Comparison of ENCODE assay signal across 1 cellular context in the genomic region with DNA sequence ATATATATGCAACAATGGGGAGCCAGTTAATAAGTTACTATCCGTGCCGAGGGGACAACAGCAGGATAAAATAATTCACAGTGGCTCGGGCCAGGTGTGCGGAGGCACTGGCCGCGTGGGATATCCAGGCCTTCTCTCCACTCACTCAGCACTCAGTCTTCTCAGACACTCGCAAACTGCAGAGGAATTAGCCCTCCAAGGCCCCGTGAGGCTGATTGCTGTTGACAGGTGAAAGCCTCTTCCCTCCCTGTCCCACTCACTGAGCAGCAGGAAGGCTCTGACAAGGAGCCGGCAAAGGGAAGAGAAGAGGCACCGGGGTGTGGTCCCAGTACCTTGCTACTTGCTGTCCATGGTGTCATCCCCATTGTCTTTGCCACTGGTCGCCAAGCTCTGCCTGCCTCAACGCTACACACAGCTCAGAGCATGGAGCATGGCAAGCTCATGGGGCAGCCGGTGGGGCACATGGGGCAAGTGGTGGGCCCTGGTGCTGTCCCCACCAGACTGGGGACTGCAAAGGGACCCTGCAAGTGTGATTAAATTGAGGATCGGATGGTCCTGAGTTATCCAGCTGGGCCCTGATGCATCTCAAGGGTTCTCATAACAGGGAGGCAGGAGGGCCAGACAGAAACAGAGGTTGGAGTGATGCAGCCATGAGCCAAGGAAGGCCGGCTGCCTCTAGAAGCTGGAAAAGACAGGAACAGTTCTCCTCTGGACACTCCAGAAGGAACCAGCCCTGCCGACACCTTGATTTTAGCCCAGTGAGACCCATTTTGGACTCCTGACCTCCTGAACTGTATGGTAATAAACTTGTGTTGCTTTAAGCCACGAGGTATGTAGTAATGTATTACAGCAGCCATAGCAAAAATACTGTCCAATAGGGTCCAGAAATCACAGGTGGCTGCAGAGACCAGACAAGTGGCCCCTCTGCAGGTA.
TF ChIP-seq lines count a peak whose summit lies in the region.

No MANE protein-coding gene starts in this region.

TF ChIP-seq in HepG2, 621 proteins besides CTCF, POLR2A, EP300 and RAD21 (continued from another document and continues in another):
- no peak for TF ChIP-seq ZNF441 (CRISPR knock-in tag; IDR thresholded peaks at IDR 0.05; ENCODE audit: borderline replicate concordance)
- no peak for TF ChIP-seq DNMT3B (CRISPR knock-in tag; conservative IDR thresholded peaks at IDR 0.05)
- no peak for TF ChIP-seq NONO (IDR thresholded peaks at IDR 0.05)
- no peak for TF ChIP-seq NONO (CRISPR knock-in tag; conservative IDR thresholded peaks at IDR 0.05)
- TF ChIP-seq JARID2 (CRISPR knock-in tag; IDR thresholded peaks at IDR 0.05; ENCODE audit: insufficient replicate concordance): no peak
- TF ChIP-seq CHD2 (IDR thresholded peaks at IDR 0.05; ENCODE audit: low read depth, low read length): no peak
- TF ChIP-seq PAX8 (CRISPR knock-in tag; IDR thresholded peaks at IDR 0.05; ENCODE audit: borderline replicate concordance): no peak
- TF ChIP-seq RBAK (CRISPR knock-in tag; IDR thresholded peaks at IDR 0.05): no peak
- TF ChIP-seq KDM4B (CRISPR knock-in tag; IDR thresholded peaks at IDR 0.05): no peak
- TF ChIP-seq ZNF232 (CRISPR knock-in tag; IDR thresholded peaks at IDR 0.05; ENCODE audit: borderline replicate concordance): no peak
- no peak for TF ChIP-seq ZNF788 (CRISPR knock-in tag; IDR thresholded peaks at IDR 0.05; ENCODE audit: borderline replicate concordance)
- TF ChIP-seq ZNF331 (CRISPR knock-in tag; IDR thresholded peaks at IDR 0.05): no peak
- TF ChIP-seq, protein P1, sequence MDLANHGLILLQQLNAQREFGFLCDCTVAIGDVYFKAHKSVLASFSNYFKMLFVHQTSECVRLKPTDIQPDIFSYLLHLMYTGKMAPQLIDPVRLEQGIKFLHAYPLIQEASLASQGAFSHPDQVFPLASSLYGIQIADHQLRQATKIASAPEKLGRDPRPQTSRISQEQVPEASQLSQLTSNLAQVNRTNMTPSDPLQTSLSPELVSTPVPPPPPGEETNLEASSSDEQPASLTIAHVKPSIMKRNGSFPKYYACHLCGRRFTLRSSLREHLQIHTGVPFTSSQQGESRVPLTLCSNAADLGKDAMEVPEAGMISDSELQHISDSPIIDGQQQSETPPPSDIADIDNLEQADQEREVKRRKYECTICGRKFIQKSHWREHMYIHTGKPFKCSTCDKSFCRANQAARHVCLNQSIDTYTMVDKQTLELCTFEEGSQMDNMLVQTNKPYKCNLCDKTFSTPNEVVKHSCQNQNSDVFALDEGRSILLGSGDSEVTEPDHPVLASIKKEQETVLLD (CRISPR knock-in tag; IDR thresholded peaks at IDR 0.05; ENCODE audit: low read depth): no peak
- TF ChIP-seq, protein P2, sequence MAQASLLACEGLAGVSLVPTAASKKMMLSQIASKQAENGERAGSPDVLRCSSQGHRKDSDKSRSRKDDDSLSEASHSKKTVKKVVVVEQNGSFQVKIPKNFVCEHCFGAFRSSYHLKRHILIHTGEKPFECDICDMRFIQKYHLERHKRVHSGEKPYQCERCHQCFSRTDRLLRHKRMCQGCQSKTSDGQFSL (CRISPR knock-in tag; IDR thresholded peaks at IDR 0.05): no peak
- TF ChIP-seq, protein P3, sequence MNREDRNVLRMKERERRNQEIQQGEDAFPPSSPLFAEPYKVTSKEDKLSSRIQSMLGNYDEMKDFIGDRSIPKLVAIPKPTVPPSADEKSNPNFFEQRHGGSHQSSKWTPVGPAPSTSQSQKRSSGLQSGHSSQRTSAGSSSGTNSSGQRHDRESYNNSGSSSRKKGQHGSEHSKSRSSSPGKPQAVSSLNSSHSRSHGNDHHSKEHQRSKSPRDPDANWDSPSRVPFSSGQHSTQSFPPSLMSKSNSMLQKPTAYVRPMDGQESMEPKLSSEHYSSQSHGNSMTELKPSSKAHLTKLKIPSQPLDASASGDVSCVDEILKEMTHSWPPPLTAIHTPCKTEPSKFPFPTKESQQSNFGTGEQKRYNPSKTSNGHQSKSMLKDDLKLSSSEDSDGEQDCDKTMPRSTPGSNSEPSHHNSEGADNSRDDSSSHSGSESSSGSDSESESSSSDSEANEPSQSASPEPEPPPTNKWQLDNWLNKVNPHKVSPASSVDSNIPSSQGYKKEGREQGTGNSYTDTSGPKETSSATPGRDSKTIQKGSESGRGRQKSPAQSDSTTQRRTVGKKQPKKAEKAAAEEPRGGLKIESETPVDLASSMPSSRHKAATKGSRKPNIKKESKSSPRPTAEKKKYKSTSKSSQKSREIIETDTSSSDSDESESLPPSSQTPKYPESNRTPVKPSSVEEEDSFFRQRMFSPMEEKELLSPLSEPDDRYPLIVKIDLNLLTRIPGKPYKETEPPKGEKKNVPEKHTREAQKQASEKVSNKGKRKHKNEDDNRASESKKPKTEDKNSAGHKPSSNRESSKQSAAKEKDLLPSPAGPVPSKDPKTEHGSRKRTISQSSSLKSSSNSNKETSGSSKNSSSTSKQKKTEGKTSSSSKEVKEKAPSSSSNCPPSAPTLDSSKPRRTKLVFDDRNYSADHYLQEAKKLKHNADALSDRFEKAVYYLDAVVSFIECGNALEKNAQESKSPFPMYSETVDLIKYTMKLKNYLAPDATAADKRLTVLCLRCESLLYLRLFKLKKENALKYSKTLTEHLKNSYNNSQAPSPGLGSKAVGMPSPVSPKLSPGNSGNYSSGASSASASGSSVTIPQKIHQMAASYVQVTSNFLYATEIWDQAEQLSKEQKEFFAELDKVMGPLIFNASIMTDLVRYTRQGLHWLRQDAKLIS (CRISPR knock-in tag; IDR thresholded peaks at IDR 0.05): no peak
- no peak for TF ChIP-seq KDM1A (CRISPR knock-in tag; IDR thresholded peaks at IDR 0.05)
- TF ChIP-seq ZNF501 (CRISPR knock-in tag; IDR thresholded peaks at IDR 0.05): no peak
- TF ChIP-seq FOXP1 (IDR thresholded peaks at IDR 0.05): no peak
- no peak for TF ChIP-seq FOXP1 (CRISPR knock-in tag; IDR thresholded peaks at IDR 0.05)
- TF ChIP-seq, protein P4, sequence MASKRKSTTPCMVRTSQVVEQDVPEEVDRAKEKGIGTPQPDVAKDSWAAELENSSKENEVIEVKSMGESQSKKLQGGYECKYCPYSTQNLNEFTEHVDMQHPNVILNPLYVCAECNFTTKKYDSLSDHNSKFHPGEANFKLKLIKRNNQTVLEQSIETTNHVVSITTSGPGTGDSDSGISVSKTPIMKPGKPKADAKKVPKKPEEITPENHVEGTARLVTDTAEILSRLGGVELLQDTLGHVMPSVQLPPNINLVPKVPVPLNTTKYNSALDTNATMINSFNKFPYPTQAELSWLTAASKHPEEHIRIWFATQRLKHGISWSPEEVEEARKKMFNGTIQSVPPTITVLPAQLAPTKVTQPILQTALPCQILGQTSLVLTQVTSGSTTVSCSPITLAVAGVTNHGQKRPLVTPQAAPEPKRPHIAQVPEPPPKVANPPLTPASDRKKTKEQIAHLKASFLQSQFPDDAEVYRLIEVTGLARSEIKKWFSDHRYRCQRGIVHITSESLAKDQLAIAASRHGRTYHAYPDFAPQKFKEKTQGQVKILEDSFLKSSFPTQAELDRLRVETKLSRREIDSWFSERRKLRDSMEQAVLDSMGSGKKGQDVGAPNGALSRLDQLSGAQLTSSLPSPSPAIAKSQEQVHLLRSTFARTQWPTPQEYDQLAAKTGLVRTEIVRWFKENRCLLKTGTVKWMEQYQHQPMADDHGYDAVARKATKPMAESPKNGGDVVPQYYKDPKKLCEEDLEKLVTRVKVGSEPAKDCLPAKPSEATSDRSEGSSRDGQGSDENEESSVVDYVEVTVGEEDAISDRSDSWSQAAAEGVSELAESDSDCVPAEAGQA (IDR thresholded peaks at IDR 0.05; ENCODE audit: low read depth): no peak
- TF ChIP-seq, protein P4 (CRISPR knock-in tag; IDR thresholded peaks at IDR 0.05; ENCODE audit: borderline replicate concordance): no peak
- no peak for TF ChIP-seq FOXO1 (CRISPR knock-in tag; IDR thresholded peaks at IDR 0.05)
- no peak for TF ChIP-seq ZSCAN9 (CRISPR knock-in tag; IDR thresholded peaks at IDR 0.05; ENCODE audit: borderline replicate concordance)
- no peak for TF ChIP-seq NPAS2 (CRISPR knock-in tag; IDR thresholded peaks at IDR 0.05; ENCODE audit: borderline replicate concordance)
- TF ChIP-seq TCF7 (IDR thresholded peaks at IDR 0.05; ENCODE audit: low read depth): no peak
- TF ChIP-seq, protein P5, sequence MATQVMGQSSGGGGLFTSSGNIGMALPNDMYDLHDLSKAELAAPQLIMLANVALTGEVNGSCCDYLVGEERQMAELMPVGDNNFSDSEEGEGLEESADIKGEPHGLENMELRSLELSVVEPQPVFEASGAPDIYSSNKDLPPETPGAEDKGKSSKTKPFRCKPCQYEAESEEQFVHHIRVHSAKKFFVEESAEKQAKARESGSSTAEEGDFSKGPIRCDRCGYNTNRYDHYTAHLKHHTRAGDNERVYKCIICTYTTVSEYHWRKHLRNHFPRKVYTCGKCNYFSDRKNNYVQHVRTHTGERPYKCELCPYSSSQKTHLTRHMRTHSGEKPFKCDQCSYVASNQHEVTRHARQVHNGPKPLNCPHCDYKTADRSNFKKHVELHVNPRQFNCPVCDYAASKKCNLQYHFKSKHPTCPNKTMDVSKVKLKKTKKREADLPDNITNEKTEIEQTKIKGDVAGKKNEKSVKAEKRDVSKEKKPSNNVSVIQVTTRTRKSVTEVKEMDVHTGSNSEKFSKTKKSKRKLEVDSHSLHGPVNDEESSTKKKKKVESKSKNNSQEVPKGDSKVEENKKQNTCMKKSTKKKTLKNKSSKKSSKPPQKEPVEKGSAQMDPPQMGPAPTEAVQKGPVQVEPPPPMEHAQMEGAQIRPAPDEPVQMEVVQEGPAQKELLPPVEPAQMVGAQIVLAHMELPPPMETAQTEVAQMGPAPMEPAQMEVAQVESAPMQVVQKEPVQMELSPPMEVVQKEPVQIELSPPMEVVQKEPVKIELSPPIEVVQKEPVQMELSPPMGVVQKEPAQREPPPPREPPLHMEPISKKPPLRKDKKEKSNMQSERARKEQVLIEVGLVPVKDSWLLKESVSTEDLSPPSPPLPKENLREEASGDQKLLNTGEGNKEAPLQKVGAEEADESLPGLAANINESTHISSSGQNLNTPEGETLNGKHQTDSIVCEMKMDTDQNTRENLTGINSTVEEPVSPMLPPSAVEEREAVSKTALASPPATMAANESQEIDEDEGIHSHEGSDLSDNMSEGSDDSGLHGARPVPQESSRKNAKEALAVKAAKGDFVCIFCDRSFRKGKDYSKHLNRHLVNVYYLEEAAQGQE (IDR thresholded peaks at IDR 0.05; ENCODE audit: borderline replicate concordance in 1 of 2, low read depth in 1 of 2, low read length in 2 of 2): no peak
- no peak for TF ChIP-seq ZNF839 (CRISPR knock-in tag; IDR thresholded peaks at IDR 0.05; ENCODE audit: borderline replicate concordance)
- no peak for TF ChIP-seq ZNF17 (CRISPR knock-in tag; IDR thresholded peaks at IDR 0.05)
- TF ChIP-seq, protein P6, sequence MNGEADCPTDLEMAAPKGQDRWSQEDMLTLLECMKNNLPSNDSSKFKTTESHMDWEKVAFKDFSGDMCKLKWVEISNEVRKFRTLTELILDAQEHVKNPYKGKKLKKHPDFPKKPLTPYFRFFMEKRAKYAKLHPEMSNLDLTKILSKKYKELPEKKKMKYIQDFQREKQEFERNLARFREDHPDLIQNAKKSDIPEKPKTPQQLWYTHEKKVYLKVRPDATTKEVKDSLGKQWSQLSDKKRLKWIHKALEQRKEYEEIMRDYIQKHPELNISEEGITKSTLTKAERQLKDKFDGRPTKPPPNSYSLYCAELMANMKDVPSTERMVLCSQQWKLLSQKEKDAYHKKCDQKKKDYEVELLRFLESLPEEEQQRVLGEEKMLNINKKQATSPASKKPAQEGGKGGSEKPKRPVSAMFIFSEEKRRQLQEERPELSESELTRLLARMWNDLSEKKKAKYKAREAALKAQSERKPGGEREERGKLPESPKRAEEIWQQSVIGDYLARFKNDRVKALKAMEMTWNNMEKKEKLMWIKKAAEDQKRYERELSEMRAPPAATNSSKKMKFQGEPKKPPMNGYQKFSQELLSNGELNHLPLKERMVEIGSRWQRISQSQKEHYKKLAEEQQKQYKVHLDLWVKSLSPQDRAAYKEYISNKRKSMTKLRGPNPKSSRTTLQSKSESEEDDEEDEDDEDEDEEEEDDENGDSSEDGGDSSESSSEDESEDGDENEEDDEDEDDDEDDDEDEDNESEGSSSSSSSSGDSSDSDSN (CRISPR knock-in tag; IDR thresholded peaks at IDR 0.05): peak; percentile 18; the same call in 1 of the 2 replicates
- TF ChIP-seq MTF1 (CRISPR knock-in tag; IDR thresholded peaks at IDR 0.05): no peak
- TF ChIP-seq SRSF4 (IDR thresholded peaks at IDR 0.05; ENCODE audit: low read depth, low read length, poor library complexity, severe bottlenecking): no peak
- TF ChIP-seq, protein P7, sequence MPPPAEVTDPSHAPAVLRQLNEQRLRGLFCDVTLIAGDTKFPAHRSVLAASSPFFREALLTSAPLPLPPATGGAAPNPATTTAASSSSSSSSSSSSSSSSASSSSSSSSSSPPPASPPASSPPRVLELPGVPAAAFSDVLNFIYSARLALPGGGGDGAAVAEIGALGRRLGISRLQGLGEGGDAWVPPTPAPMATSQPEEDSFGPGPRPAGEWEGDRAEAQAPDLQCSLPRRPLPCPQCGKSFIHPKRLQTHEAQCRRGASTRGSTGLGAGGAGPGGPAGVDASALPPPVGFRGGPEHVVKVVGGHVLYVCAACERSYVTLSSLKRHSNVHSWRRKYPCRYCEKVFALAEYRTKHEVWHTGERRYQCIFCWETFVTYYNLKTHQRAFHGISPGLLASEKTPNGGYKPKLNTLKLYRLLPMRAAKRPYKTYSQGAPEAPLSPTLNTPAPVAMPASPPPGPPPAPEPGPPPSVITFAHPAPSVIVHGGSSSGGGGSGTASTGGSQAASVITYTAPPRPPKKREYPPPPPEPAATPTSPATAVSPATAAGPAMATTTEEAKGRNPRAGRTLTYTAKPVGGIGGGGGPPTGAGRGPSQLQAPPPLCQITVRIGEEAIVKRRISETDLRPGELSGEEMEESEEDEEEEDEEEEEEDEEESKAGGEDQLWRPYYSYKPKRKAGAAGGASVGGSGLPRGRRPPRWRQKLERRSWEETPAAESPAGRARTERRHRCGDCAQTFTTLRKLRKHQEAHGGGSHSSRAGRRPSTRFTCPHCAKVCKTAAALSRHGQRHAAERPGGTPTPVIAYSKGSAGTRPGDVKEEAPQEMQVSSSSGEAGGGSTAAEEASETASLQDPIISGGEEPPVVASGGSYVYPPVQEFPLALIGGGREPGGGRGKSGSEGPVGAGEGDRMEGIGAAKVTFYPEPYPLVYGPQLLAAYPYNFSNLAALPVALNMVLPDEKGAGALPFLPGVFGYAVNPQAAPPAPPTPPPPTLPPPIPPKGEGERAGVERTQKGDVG (CRISPR knock-in tag; IDR thresholded peaks at IDR 0.05; ENCODE audit: borderline replicate concordance): 0 out of 2 replicates have a peak, but pooled peaks have one; percentile 19
- TF ChIP-seq RFXANK (CRISPR knock-in tag; IDR thresholded peaks at IDR 0.05): no peak
